14 cellular contexts compared by ENCODE assay signal in genomic region chr20:48750376-48750775, GRCh38.
A peak's percentile ranks its signal among the peaks of the same experiment; 100 is the strongest.
DNase-seq lines count a peak whose midpoint lies in the region; ATAC-seq and TF ChIP-seq lines count a peak whose summit lies in the region.
"Had no signal": no experiment of that assay in that cellular context is flagged by ENCODE, and none has a peak within 500 bp of the region (broad histone marks: within the 10 kb centered on the region; RNA-seq: fewer than 3 reads in every experiment).

No MANE protein-coding gene starts in this region.

- WGBS in upper lobe of left lung, 2 donors = 92 to 100% methylated on average over 3 of the region's 3 CpGs
- WGBS in esophagus muscularis mucosa = 99% methylated on average over 3 of the region's 3 CpGs

- no peaks in the 10 kb centered on the region for H3K27me3 ChIP-seq in upper lobe of left lung
- H3K27me3 ChIP-seq in esophagus muscularis mucosa = no peaks in the 10 kb centered on the region

- H3K4me1 Mint-ChIP-seq in activated CD8-positive, alpha-beta T cell treated with anti-CD3 and anti-CD28 coated beads, Interleukin-2, amount 10 ng/mL, durations not matched to agents 7 days and 5 days (ENCODE audit: low read depth) = peaks cover 71% of the 10 kb centered on the region
- peaks cover 70% of the 10 kb centered on the region for H3K4me1 Mint-ChIP-seq in glutamatergic neuron (ENCODE audit: low read depth, unreplicated experiment)

- TF ChIP-seq POLR2A in upper lobe of left lung (IDR thresholded peaks at IDR 0.05) (no peak), esophagus muscularis mucosa (IDR thresholded peaks at IDR 0.05; ENCODE audit: low read depth) (no peak)

- CTCF ChIA-PET in activated CD8-positive, alpha-beta T cell treated with anti-CD3 and anti-CD28 coated beads, Interleukin-2, amount 10 ng/mL, durations not matched to agents 7 days and 5 days (lab: Charles Lee) = interaction anchor here (0.6 to 2.3 kb wide), 6 partner anchors 10 to 77 kb away, joined by 3 to 11 read pairs (median 6); partner anchors contain the start of gene PREX1

- TF ChIP-seq EP300 in upper lobe of left lung (IDR thresholded peaks at IDR 0.05) (no peak), esophagus muscularis mucosa (IDR thresholded peaks at IDR 0.05) (no peak)

- TF ChIP-seq CTCF in glutamatergic neuron (IDR thresholded peaks at IDR 0.05; ENCODE audit: partially characterized antibody, unreplicated experiment) (no peak), upper lobe of left lung (IDR thresholded peaks at IDR 0.05) (no peak), esophagus muscularis mucosa (IDR thresholded peaks at IDR 0.05) (no peak)

- peaks cover 32 to 63% (median 59%) of the 10 kb centered on the region in 4 donors for H3K4me1 ChIP-seq in upper lobe of left lung
- peaks cover 7 to 33% (median 18%) of the 10 kb centered on the region in 4 donors for H3K4me1 ChIP-seq in esophagus muscularis mucosa
- H3K4me1 ChIP-seq: prostate gland had no signal

- no peaks in the 10 kb centered on the region for H3K27me3 Mint-ChIP-seq in activated CD8-positive, alpha-beta T cell treated with anti-CD3 and anti-CD28 coated beads, Interleukin-2, amount 10 ng/mL, durations not matched to agents 7 days and 5 days (ENCODE audit: low read depth)
- peaks cover 43% of the 10 kb centered on the region for H3K27me3 Mint-ChIP-seq in glutamatergic neuron (ENCODE audit: unreplicated experiment)

- POLR2A ChIA-PET in activated CD8-positive, alpha-beta T cell treated with anti-CD3 and anti-CD28 coated beads, Interleukin-2, amount 10 ng/mL, durations not matched to agents 7 days and 5 days (lab: Charles Lee) = interaction anchor here (0.7 to 3.0 kb wide), 2 partner anchors 11 to 31 kb away, joined by 3 to 19 read pairs; no protein-coding TSS in a partner anchor

- H3K27ac ChIP-seq in upper lobe of left lung (peak overlapping the region; percentile 75 to 83 (median 78)), esophagus muscularis mucosa (replicated peaks in 1 of 4) (no peak overlapping the region)
- H3K27ac ChIP-seq: prostate gland had no signal

- H3K4me3 ChIP-seq in upper lobe of left lung (no peak overlapping the region), esophagus muscularis mucosa (no peak overlapping the region)
- H3K4me3 ChIP-seq: prostate gland had no signal

- DNase-seq in activated naive CD4-positive, alpha-beta T cell treated with anti-CD3 and anti-CD28 coated beads, Interleukin-2, amount 50 U/mL, for 72 hours (ENCODE audit: low spot score in 2 of 2) = no peak
- no peak for DNase-seq in activated naive CD4-positive, alpha-beta T cell treated with Interleukin-2 at 50 U/mL for 16 hours
- DNase-seq in activated CD8-positive, alpha-beta T cell treated with anti-CD3 and anti-CD28 coated beads, Interleukin-2, amount 10 ng/mL, durations not matched to agents 7 days and 5 days = no peak
- DNase-seq in glutamatergic neuron = no peak
- DNase-seq in upper lobe of left lung = no peak
- no peak for DNase-seq in GOT3 (lab: John Stamatoyannopoulos, UW)
- DNase-seq in OCI-M2 (lab: John Stamatoyannopoulos, UW; ENCODE audit: unreplicated experiment) = no peak
- no peak for DNase-seq in esophagus muscularis mucosa (ENCODE audit: extremely low spot score)
- DNase-seq: DMS 273 treated with DMSO at 0.1 percent for 48 hours, kidney glomerular epithelial cell, NCI-H1436, NCI-H226, SIG-M5 had no signal

- H3K9me3 ChIP-seq in upper lobe of left lung (peaks cover 0 to 4% (median 2%) of the 10 kb centered on the region in 4 donors), esophagus muscularis mucosa (peaks cover 0 to 8% (median 1%) of the 10 kb centered on the region in 4 donors)
- H3K9me3 ChIP-seq: prostate gland had no signal

- no peak overlapping the region for H3K4me3 Mint-ChIP-seq in activated CD8-positive, alpha-beta T cell treated with anti-CD3 and anti-CD28 coated beads, Interleukin-2, amount 10 ng/mL, durations not matched to agents 7 days and 5 days
- peak overlapping the region; percentile 31 for H3K4me3 Mint-ChIP-seq in glutamatergic neuron (ENCODE audit: unreplicated experiment)

- intact Hi-C loops in esophagus muscularis mucosa (cut with DNase I) = no loop called here

- H3K36me3 ChIP-seq in upper lobe of left lung (peaks cover 0 to 3% (median 0%) of the 10 kb centered on the region in 4 donors), esophagus muscularis mucosa (peaks cover 0 to 10% (median 5%) of the 10 kb centered on the region in 4 donors)
- H3K36me3 ChIP-seq: prostate gland had no signal

- peaks cover 0 to 18% of the 10 kb centered on the region in 2 donors for H3K9me3 Mint-ChIP-seq in activated naive CD4-positive, alpha-beta T cell treated with anti-CD3 and anti-CD28 coated beads, Interleukin-2, amount 50 U/mL, for 72 hours
- H3K9me3 Mint-ChIP-seq in activated CD8-positive, alpha-beta T cell treated with anti-CD3 and anti-CD28 coated beads, Interleukin-2, amount 10 ng/mL, durations not matched to agents 7 days and 5 days (ENCODE audit: insufficient read depth) = peaks cover 6% of the 10 kb centered on the region
- peaks cover 49% of the 10 kb centered on the region for H3K9me3 Mint-ChIP-seq in glutamatergic neuron (ENCODE audit: unreplicated experiment)

- H3K36me3 Mint-ChIP-seq in activated naive CD4-positive, alpha-beta T cell treated with anti-CD3 and anti-CD28 coated beads, Interleukin-2, amount 50 U/mL, for 72 hours = peaks cover 0 to 43% of the 10 kb centered on the region in 2 donors
- peaks cover 75% of the 10 kb centered on the region for H3K36me3 Mint-ChIP-seq in activated CD8-positive, alpha-beta T cell treated with anti-CD3 and anti-CD28 coated beads, Interleukin-2, amount 10 ng/mL, durations not matched to agents 7 days and 5 days (ENCODE audit: low read depth)
- H3K36me3 Mint-ChIP-seq in glutamatergic neuron (ENCODE audit: unreplicated experiment) = peaks cover 12% of the 10 kb centered on the region

- H3K27ac Mint-ChIP-seq in activated naive CD4-positive, alpha-beta T cell treated with anti-CD3 and anti-CD28 coated beads, Interleukin-2, amount 50 U/mL, for 72 hours = peak overlapping the region; percentile 5 to 41
- H3K27ac Mint-ChIP-seq in activated CD8-positive, alpha-beta T cell treated with anti-CD3 and anti-CD28 coated beads, Interleukin-2, amount 10 ng/mL, durations not matched to agents 7 days and 5 days = peak overlapping the region; percentile 51
- H3K27ac Mint-ChIP-seq in glutamatergic neuron (ENCODE audit: unreplicated experiment) = peak overlapping the region; percentile 71

- no peak for ATAC-seq in activated naive CD4-positive, alpha-beta T cell treated with anti-CD3 and anti-CD28 coated beads, Interleukin-2, amount 50 U/mL, for 72 hours
- ATAC-seq in activated CD8-positive, alpha-beta T cell treated with anti-CD3 and anti-CD28 coated beads, Interleukin-2, amount 10 ng/mL, durations not matched to agents 7 days and 5 days = no peak
- no peak for ATAC-seq in upper lobe of left lung (ENCODE audit: low FRiP score in 2 of 2)

Comparison
In these comparisons a context has a peak if more than half of its experiments do, and no peak if none do; other contexts are left out.
1. H3K27ac ChIP-seq: peak in upper lobe of left lung (4 of 4); none in esophagus muscularis mucosa (0 of 4).
2. Peak in every context shown above with its lines, with median percentiles within 50 percentile points of each other: H3K27ac Mint-ChIP-seq.